In genomic region chr12:97921957-97922722, GRCh38 we compare ENCODE assay signal across 17 cellular contexts.
DNase-seq lines count a peak whose midpoint lies in the region; ATAC-seq and TF ChIP-seq lines count a peak whose summit lies in the region.
"Had no signal": no experiment of that assay in that cellular context is flagged by ENCODE, and none has a peak within 500 bp of the region (broad histone marks: within the 10 kb centered on the region; RNA-seq: fewer than 3 reads in every experiment).

No MANE protein-coding gene starts in this region.

- no peaks in the 10 kb centered on the region for H3K9me2 ChIP-seq in PC-3 (replicated peaks; ENCODE audit: low read length)

- no peaks in the 10 kb centered on the region for H3K4me1 Mint-ChIP-seq in type B pancreatic cell (ENCODE audit: unreplicated experiment)
- H3K4me1 Mint-ChIP-seq: central memory CD8-positive, alpha-beta T cell had no signal

- no peak for ATAC-seq in PC-3
- ATAC-seq: activated T-cell treated with anti-CD3 and anti-CD28 coated beads, Interleukin-2, amount 50 U/mL, for 72 hours had no signal

- no peaks in the 10 kb centered on the region for H3K27me3 Mint-ChIP-seq in type B pancreatic cell
- H3K27me3 Mint-ChIP-seq: central memory CD8-positive, alpha-beta T cell had no signal

- CTCF ChIA-PET in PC-3 (lab: Charles Lee): no interaction called here

- H3K9me3 ChIP-seq in vagina (no peaks in the 10 kb centered on the region), PC-3 (ENCODE audit: low read length) (no peaks in the 10 kb centered on the region)
- H3K9me3 ChIP-seq: lower lobe of right lung, testis had no signal

- peaks cover 7% of the 10 kb centered on the region for H3K4me1 ChIP-seq in vagina
- no peaks in the 10 kb centered on the region for H3K4me1 ChIP-seq in PC-3 (ENCODE audit: insufficient read depth, low read length)
- H3K4me1 ChIP-seq: lower lobe of right lung, testis had no signal

- H4K20me1 ChIP-seq in PC-3 (ENCODE audit: low read length): no peaks in the 10 kb centered on the region; the same call in 1 of the 2 replicates

- no peak for TF ChIP-seq POLR2A in vagina (IDR thresholded peaks at IDR 0.05)

- H3F3A ChIP-seq in PC-3 (ENCODE audit: low read length, unreplicated experiment): no peaks in the 10 kb centered on the region

- TF ChIP-seq CTCF in cardiac fibroblast (IDR thresholded peaks at IDR 0.05; ENCODE audit: low read depth, low read length) (no peak), vagina (IDR thresholded peaks at IDR 0.05) (no peak), type B pancreatic cell (conservative IDR thresholded peaks at IDR 0.05) (no peak), PC-3 (conservative IDR thresholded peaks at IDR 0.05; ENCODE audit: low read depth, low read length) (no peak)

- no peak overlapping the region for H2AFZ ChIP-seq in PC-3 (ENCODE audit: low read length)

- no peaks in the 10 kb centered on the region for H3K36me3 Mint-ChIP-seq in type B pancreatic cell

- no peak overlapping the region for H3K27ac Mint-ChIP-seq in type B pancreatic cell
- H3K27ac Mint-ChIP-seq: activated T-cell treated with anti-CD3 and anti-CD28 coated beads, Interleukin-2, amount 50 U/mL, for 72 hours had no signal

- H3K4me3 ChIP-seq in cardiac fibroblast (replicated peaks in 1 of 2; ENCODE audit: low read depth in 2 of 2, low read length in 2 of 2) (no peak overlapping the region), vagina (no peak overlapping the region), PC-3 (ENCODE audit: low read length) (no peak overlapping the region)
- H3K4me3 ChIP-seq: lower lobe of right lung, testis had no signal

- DNase-seq in DMS153 (lab: John Stamatoyannopoulos, UW) (peak; percentile 8), DMS153 treated with DMSO at 0.1 percent for 48 hours (lab: John Stamatoyannopoulos, UW; ENCODE audit: unreplicated experiment) (no peak), cardiac fibroblast (ENCODE audit: low read depth in 2 of 2) (peak; percentile 37 to 47), kidney tubule cell (ENCODE audit: low spot score) (peak; percentile 79), vagina (ENCODE audit: extremely low spot score in 2 of 2) (peak in 1 of 2 donors; percentile 93), iPS-NIHi11 (ENCODE audit: low spot score) (no peak), type B pancreatic cell (ENCODE audit: extremely low spot score, unreplicated experiment) (no peak), PC-3 (no peak)
- DNase-seq: 8988T; activated CD4-positive, alpha-beta T cell treated with anti-CD3 and anti-CD28 coated beads for 1 hour; activated T-cell treated with anti-CD3 and anti-CD28 coated beads, Interleukin-2, amount 50 U/mL, for 72 hours; lower lobe of right lung; MM.1S; NCI-H524; SIG-M5; testis had no signal

- H3K79me2 ChIP-seq in PC-3 (ENCODE audit: low read length): no peaks in the 10 kb centered on the region

- intact Hi-C loops in vagina (cut with DNase I) (no loop called here), PC-3 (cut with micrococcal nuclease) (no loop called here)

- H3K27ac ChIP-seq in vagina (peak overlapping the region; percentile 66), PC-3 (ENCODE audit: low read length) (no peak overlapping the region)
- H3K27ac ChIP-seq: lower lobe of right lung, testis had no signal

- H3K27me3 ChIP-seq in vagina (no peaks in the 10 kb centered on the region), PC-3 (ENCODE audit: low read length) (no peaks in the 10 kb centered on the region; the same call in 1 of the 2 replicates)
- H3K27me3 ChIP-seq: testis had no signal

- H3K4me2 ChIP-seq in PC-3 (ENCODE audit: low read length): no peak overlapping the region

- H3K36me3 ChIP-seq in vagina (no peaks in the 10 kb centered on the region), PC-3 (ENCODE audit: low read depth, low read length) (no peaks in the 10 kb centered on the region)
- H3K36me3 ChIP-seq: lower lobe of right lung had no signal

- no TSS peak for BruUV-seq in PC-3 (replicated peaks; lab: Mats Ljungman, UMichigan)

- H3K4me3 Mint-ChIP-seq in type B pancreatic cell: no peak overlapping the region
- H3K4me3 Mint-ChIP-seq: activated T-cell treated with anti-CD3 and anti-CD28 coated beads, Interleukin-2, amount 50 U/mL, for 72 hours; central memory CD8-positive, alpha-beta T cell had no signal

- no peak overlapping the region for H3K9ac ChIP-seq in PC-3 (ENCODE audit: low read length)

- POLR2A ChIA-PET in PC-3 (lab: Charles Lee; ENCODE audit: unreplicated experiment): no interaction called here

- H3K9me3 Mint-ChIP-seq in type B pancreatic cell: no peaks in the 10 kb centered on the region
- H3K9me3 Mint-ChIP-seq: central memory CD8-positive, alpha-beta T cell had no signal

Comparison
In these comparisons a context has a peak if more than half of its experiments do, and no peak if none do; other contexts are left out.
1. DNase-seq: peak in DMS153 (single experiment), cardiac fibroblast (2 of 2) and kidney tubule cell (single experiment); none in DMS153 treated with DMSO at 0.1 percent for 48 hours (single experiment), iPS-NIHi11 (single experiment), type B pancreatic cell (single experiment) and PC-3 (single experiment).